Comparison of ENCODE assay signal across 1 cellular context in the genomic region with DNA sequence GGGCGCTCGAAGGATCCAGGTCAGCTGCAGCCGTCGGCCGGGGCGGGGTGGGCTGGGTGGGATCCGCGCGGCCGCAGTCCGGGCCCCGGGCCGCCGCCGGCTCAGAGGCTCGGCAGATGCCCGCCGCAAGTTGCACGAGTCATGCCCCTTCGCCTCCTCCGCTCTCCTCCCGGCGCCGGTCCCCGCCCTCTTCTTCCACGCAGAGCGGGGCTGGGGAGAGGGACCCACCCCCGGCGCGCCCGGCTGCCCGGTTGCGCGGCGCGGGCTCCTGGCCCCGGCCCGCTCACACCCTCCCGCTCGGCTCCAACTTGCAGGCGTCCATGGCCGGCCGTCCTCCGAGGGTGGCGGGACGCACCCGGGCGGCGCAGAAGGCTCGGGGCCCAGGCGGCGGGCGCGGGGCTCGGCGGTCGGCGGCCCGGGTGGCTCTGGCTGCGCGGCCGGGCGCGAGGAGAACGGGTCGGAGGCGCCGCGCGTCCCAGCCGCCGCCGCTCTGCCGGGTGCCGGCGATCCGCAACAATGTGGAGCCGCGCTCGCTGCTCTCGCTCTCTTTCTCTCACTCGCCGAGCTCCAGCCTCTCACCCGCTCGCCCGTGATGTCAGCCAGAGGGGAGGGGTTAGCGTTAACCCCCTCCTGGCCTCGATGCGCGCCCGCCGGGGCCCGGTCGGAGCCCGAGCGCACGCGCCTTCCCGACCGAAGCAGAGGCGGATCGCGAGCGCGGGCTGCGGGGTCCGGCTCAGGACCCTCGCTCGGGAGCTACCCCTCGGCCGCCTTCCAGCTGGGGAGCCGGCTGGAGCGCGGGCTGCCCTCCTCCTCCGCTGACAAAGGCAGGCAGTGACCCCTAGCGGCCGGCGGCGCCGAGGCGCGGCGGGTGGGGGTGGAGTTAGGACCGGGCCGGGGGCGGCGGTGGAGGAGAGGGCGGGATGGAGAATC.
A peak's percentile ranks its signal among the peaks of the same experiment; 100 is the strongest.
TF ChIP-seq lines count a peak whose summit lies in the region.

A gene with protein sequence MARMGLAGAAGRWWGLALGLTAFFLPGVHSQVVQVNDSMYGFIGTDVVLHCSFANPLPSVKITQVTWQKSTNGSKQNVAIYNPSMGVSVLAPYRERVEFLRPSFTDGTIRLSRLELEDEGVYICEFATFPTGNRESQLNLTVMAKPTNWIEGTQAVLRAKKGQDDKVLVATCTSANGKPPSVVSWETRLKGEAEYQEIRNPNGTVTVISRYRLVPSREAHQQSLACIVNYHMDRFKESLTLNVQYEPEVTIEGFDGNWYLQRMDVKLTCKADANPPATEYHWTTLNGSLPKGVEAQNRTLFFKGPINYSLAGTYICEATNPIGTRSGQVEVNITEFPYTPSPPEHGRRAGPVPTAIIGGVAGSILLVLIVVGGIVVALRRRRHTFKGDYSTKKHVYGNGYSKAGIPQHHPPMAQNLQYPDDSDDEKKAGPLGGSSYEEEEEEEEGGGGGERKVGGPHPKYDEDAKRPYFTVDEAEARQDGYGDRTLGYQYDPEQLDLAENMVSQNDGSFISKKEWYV (minus strand): TSS at position 550 of the 930 bp plus-strand sequence. CDS start 647 bp downstream, outside the sequence.

TF ChIP-seq in HepG2, 621 proteins besides CTCF, POLR2A, EP300 and RAD21 (continued from another document and continues in another):
- TF ChIP-seq, protein P1, sequence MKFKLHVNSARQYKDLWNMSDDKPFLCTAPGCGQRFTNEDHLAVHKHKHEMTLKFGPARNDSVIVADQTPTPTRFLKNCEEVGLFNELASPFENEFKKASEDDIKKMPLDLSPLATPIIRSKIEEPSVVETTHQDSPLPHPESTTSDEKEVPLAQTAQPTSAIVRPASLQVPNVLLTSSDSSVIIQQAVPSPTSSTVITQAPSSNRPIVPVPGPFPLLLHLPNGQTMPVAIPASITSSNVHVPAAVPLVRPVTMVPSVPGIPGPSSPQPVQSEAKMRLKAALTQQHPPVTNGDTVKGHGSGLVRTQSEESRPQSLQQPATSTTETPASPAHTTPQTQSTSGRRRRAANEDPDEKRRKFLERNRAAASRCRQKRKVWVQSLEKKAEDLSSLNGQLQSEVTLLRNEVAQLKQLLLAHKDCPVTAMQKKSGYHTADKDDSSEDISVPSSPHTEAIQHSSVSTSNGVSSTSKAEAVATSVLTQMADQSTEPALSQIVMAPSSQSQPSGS (CRISPR knock-in tag; IDR thresholded peaks at IDR 0.05), result peak; percentile 38; the same call in 1 of the 2 replicates
- TF ChIP-seq ZNF782 (CRISPR knock-in tag; IDR thresholded peaks at IDR 0.05; ENCODE audit: borderline replicate concordance) (peak; percentile 36; the same call in 1 of the 2 replicates), ZNF253 (CRISPR knock-in tag; IDR thresholded peaks at IDR 0.05; ENCODE audit: borderline replicate concordance) (no peak), ZMAT3 (CRISPR knock-in tag; conservative IDR thresholded peaks at IDR 0.05) (peak; percentile 36; the same call in 1 of the 2 replicates), ZNF34 (CRISPR knock-in tag; IDR thresholded peaks at IDR 0.05; ENCODE audit: borderline replicate concordance) (peak; percentile 81; the same call in 1 of the 2 replicates), ZSCAN29 (CRISPR knock-in tag; conservative IDR thresholded peaks at IDR 0.05) (peak; percentile 70; the same call in 1 of the 2 replicates), KMT2B (CRISPR knock-in tag; IDR thresholded peaks at IDR 0.05) (no peak), ZFY (CRISPR knock-in tag; IDR thresholded peaks at IDR 0.05) (peak; percentile 58; the same call in 1 of the 2 replicates), ZFX (CRISPR knock-in tag; IDR thresholded peaks at IDR 0.05; ENCODE audit: low read depth) (peak; percentile 69), NFIB (CRISPR knock-in tag; IDR thresholded peaks at IDR 0.05; ENCODE audit: borderline replicate concordance) (no peak), ZKSCAN8 (CRISPR knock-in tag; IDR thresholded peaks at IDR 0.05; ENCODE audit: borderline replicate concordance) (0 out of 2 replicates have a peak, but pooled peaks have one; percentile 57), KDM5B (CRISPR knock-in tag; IDR thresholded peaks at IDR 0.05; ENCODE audit: borderline replicate concordance) (peak; percentile 83; the same call in 1 of the 2 replicates), NR1H2 (CRISPR knock-in tag; IDR thresholded peaks at IDR 0.05; ENCODE audit: borderline replicate concordance, low read depth) (no peak), ASH2L (IDR thresholded peaks at IDR 0.05; ENCODE audit: insufficient read length, low read depth, low read length) (peak; percentile 60), ARNT2 (CRISPR knock-in tag; IDR thresholded peaks at IDR 0.05; ENCODE audit: low read depth) (peak; percentile 74), RFX5 (IDR thresholded peaks at IDR 0.05; ENCODE audit: low read depth, low read length) (0 out of 2 replicates have a peak, but pooled peaks have one; percentile 4)
- TF ChIP-seq, protein P2, sequence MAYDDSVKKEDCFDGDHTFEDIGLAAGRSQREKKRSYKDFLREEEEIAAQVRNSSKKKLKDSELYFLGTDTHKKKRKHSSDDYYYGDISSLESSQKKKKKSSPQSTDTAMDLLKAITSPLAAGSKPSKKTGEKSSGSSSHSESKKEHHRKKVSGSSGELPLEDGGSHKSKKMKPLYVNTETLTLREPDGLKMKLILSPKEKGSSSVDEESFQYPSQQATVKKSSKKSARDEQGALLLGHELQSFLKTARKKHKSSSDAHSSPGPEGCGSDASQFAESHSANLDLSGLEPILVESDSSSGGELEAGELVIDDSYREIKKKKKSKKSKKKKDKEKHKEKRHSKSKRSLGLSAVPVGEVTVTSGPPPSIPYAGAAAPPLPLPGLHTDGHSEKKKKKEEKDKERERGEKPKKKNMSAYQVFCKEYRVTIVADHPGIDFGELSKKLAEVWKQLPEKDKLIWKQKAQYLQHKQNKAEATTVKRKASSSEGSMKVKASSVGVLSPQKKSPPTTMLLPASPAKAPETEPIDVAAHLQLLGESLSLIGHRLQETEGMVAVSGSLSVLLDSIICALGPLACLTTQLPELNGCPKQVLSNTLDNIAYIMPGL (CRISPR knock-in tag; IDR thresholded peaks at IDR 0.05; ENCODE audit: borderline replicate concordance in 1 of 2, low read depth in 1 of 2), result peak; percentile 88 to 97; a peak in 3 of 4 replicates
- TF ChIP-seq, protein P3, sequence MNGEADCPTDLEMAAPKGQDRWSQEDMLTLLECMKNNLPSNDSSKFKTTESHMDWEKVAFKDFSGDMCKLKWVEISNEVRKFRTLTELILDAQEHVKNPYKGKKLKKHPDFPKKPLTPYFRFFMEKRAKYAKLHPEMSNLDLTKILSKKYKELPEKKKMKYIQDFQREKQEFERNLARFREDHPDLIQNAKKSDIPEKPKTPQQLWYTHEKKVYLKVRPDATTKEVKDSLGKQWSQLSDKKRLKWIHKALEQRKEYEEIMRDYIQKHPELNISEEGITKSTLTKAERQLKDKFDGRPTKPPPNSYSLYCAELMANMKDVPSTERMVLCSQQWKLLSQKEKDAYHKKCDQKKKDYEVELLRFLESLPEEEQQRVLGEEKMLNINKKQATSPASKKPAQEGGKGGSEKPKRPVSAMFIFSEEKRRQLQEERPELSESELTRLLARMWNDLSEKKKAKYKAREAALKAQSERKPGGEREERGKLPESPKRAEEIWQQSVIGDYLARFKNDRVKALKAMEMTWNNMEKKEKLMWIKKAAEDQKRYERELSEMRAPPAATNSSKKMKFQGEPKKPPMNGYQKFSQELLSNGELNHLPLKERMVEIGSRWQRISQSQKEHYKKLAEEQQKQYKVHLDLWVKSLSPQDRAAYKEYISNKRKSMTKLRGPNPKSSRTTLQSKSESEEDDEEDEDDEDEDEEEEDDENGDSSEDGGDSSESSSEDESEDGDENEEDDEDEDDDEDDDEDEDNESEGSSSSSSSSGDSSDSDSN (CRISPR knock-in tag; IDR thresholded peaks at IDR 0.05), result peak; percentile 83
- TF ChIP-seq, protein P4, sequence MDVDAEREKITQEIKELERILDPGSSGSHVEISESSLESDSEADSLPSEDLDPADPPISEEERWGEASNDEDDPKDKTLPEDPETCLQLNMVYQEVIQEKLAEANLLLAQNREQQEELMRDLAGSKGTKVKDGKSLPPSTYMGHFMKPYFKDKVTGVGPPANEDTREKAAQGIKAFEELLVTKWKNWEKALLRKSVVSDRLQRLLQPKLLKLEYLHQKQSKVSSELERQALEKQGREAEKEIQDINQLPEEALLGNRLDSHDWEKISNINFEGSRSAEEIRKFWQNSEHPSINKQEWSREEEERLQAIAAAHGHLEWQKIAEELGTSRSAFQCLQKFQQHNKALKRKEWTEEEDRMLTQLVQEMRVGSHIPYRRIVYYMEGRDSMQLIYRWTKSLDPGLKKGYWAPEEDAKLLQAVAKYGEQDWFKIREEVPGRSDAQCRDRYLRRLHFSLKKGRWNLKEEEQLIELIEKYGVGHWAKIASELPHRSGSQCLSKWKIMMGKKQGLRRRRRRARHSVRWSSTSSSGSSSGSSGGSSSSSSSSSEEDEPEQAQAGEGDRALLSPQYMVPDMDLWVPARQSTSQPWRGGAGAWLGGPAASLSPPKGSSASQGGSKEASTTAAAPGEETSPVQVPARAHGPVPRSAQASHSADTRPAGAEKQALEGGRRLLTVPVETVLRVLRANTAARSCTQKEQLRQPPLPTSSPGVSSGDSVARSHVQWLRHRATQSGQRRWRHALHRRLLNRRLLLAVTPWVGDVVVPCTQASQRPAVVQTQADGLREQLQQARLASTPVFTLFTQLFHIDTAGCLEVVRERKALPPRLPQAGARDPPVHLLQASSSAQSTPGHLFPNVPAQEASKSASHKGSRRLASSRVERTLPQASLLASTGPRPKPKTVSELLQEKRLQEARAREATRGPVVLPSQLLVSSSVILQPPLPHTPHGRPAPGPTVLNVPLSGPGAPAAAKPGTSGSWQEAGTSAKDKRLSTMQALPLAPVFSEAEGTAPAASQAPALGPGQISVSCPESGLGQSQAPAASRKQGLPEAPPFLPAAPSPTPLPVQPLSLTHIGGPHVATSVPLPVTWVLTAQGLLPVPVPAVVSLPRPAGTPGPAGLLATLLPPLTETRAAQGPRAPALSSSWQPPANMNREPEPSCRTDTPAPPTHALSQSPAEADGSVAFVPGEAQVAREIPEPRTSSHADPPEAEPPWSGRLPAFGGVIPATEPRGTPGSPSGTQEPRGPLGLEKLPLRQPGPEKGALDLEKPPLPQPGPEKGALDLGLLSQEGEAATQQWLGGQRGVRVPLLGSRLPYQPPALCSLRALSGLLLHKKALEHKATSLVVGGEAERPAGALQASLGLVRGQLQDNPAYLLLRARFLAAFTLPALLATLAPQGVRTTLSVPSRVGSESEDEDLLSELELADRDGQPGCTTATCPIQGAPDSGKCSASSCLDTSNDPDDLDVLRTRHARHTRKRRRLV (CRISPR knock-in tag; IDR thresholded peaks at IDR 0.05), result no peak
- TF ChIP-seq, protein P5, sequence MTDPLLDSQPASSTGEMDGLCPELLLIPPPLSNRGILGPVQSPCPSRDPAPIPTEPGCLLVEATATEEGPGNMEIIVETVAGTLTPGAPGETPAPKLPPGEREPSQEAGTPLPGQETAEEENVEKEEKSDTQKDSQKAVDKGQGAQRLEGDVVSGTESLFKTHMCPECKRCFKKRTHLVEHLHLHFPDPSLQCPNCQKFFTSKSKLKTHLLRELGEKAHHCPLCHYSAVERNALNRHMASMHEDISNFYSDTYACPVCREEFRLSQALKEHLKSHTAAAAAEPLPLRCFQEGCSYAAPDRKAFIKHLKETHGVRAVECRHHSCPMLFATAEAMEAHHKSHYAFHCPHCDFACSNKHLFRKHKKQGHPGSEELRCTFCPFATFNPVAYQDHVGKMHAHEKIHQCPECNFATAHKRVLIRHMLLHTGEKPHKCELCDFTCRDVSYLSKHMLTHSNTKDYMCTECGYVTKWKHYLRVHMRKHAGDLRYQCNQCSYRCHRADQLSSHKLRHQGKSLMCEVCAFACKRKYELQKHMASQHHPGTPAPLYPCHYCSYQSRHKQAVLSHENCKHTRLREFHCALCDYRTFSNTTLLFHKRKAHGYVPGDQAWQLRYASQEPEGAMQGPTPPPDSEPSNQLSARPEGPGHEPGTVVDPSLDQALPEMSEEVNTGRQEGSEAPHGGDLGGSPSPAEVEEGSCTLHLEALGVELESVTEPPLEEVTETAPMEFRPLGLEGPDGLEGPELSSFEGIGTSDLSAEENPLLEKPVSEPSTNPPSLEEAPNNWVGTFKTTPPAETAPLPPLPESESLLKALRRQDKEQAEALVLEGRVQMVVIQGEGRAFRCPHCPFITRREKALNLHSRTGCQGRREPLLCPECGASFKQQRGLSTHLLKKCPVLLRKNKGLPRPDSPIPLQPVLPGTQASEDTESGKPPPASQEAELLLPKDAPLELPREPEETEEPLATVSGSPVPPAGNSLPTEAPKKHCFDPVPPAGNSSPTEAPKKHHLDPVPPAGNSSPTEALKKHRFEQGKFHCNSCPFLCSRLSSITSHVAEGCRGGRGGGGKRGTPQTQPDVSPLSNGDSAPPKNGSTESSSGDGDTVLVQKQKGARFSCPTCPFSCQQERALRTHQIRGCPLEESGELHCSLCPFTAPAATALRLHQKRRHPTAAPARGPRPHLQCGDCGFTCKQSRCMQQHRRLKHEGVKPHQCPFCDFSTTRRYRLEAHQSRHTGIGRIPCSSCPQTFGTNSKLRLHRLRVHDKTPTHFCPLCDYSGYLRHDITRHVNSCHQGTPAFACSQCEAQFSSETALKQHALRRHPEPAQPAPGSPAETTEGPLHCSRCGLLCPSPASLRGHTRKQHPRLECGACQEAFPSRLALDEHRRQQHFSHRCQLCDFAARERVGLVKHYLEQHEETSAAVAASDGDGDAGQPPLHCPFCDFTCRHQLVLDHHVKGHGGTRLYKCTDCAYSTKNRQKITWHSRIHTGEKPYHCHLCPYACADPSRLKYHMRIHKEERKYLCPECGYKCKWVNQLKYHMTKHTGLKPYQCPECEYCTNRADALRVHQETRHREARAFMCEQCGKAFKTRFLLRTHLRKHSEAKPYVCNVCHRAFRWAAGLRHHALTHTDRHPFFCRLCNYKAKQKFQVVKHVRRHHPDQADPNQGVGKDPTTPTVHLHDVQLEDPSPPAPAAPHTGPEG (CRISPR knock-in tag; IDR thresholded peaks at IDR 0.05), result peak; percentile 82; the same call in 1 of the 2 replicates
- TF ChIP-seq, protein P6, sequence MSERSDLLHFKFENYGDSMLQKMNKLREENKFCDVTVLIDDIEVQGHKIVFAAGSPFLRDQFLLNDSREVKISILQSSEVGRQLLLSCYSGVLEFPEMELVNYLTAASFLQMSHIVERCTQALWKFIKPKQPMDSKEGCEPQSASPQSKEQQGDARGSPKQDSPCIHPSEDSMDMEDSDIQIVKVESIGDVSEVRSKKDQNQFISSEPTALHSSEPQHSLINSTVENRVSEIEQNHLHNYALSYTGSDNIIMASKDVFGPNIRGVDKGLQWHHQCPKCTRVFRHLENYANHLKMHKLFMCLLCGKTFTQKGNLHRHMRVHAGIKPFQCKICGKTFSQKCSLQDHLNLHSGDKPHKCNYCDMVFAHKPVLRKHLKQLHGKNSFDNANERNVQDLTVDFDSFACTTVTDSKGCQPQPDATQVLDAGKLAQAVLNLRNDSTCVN (CRISPR knock-in tag; IDR thresholded peaks at IDR 0.05; ENCODE audit: borderline replicate concordance), result peak; percentile 31; the same call in 1 of the 2 replicates
